ENCODE assay signal across 23 cellular contexts in genomic region chr2:63340443-63340842, GRCh38.
DNase-seq lines count a peak whose midpoint lies in the region; ATAC-seq, FAIRE-seq and TF ChIP-seq lines count a peak whose summit lies in the region.
"Had no signal": no experiment of that assay in that cellular context is flagged by ENCODE, and none has a peak within 500 bp of the region (broad histone marks: within the 10 kb centered on the region; RNA-seq: fewer than 3 reads in every experiment).

No MANE protein-coding gene starts in this region.

- H3K36me3 ChIP-seq in K562 (ENCODE audit: control insufficient read depth, insufficient read depth, low read length) (no peaks in the 10 kb centered on the region), keratinocyte (ENCODE audit: control insufficient read depth in 2 of 2, extremely low read depth in 1 of 2, insufficient read depth in 2 of 2, low read length in 2 of 2) (no peaks in the 10 kb centered on the region)
- H3K36me3 ChIP-seq: BE2C, BLaER1 had no signal

- no peak overlapping the region for H2AFZ ChIP-seq in K562 (ENCODE audit: low read depth, low read length)
- no peak overlapping the region for H2AFZ ChIP-seq in keratinocyte (ENCODE audit: control insufficient read depth, low read length)

- peaks cover 15% of the 10 kb centered on the region for H3K4me1 Mint-ChIP-seq in WTC11
- H3K4me1 Mint-ChIP-seq: CD14-positive monocyte; CD4-positive, alpha-beta memory T cell; CD4-positive, CD25-positive, alpha-beta regulatory T cell; CD8-positive, alpha-beta memory T cell had no signal

- no peaks in the 10 kb centered on the region for H4K20me1 ChIP-seq in K562 (replicated peaks; ENCODE audit: control insufficient read depth, insufficient read depth, low read length)
- no peaks in the 10 kb centered on the region for H4K20me1 ChIP-seq in keratinocyte (ENCODE audit: control insufficient read depth, extremely low read depth, insufficient read depth, low read length)
- H4K20me1 ChIP-seq: BLaER1 had no signal

- ATAC-seq in A549, result no peak
- ATAC-seq in K562, result no peak
- ATAC-seq in GM21381 (IDR thresholded peaks at IDR 0.05; ENCODE audit: unreplicated experiment), result no peak
- ATAC-seq in WTC11, result no peak
- no peak for ATAC-seq in HG03432 (IDR thresholded peaks at IDR 0.05; ENCODE audit: unreplicated experiment)

- no peaks in the 10 kb centered on the region for H3K79me2 ChIP-seq in K562 (ENCODE audit: control insufficient read depth, insufficient read depth, low read length)
- H3K79me2 ChIP-seq in keratinocyte (ENCODE audit: control insufficient read depth, insufficient read depth, low read length), result no peaks in the 10 kb centered on the region

- H3K27me3 Mint-ChIP-seq in WTC11 (ENCODE audit: low read depth), result no peaks in the 10 kb centered on the region; the same call in 1 of the 2 replicates
- H3K27me3 Mint-ChIP-seq: CD4-positive, alpha-beta memory T cell; CD4-positive, CD25-positive, alpha-beta regulatory T cell; CD8-positive, alpha-beta memory T cell had no signal

- intact Hi-C loops in K562 (cut with micrococcal nuclease), result no loop called here

- H3K27me3 ChIP-seq in K562 (ENCODE audit: control insufficient read depth in 2 of 2, insufficient read depth in 2 of 2, low read length in 2 of 2) (no peaks in the 10 kb centered on the region), keratinocyte (ENCODE audit: control insufficient read depth, extremely low read depth, insufficient read depth, low read length) (no peaks in the 10 kb centered on the region)
- H3K27me3 ChIP-seq: BE2C, BLaER1 had no signal

- CTCF ChIA-PET in A549 (lab: Yijun Ruan, JAX), result no interaction called here
- CTCF ChIA-PET in K562 (lab: Yijun Ruan, JAX; ENCODE audit: low intra/inter-chr PET ratio), result no interaction called here
- CTCF ChIA-PET in WTC11 (lab: Charles Lee), result no interaction called here

- H3K9me3 ChIP-seq in A549 (peaks cover 18% of the 10 kb centered on the region), K562 (replicated peaks; ENCODE audit: control insufficient read depth, insufficient read depth, low read depth, low read length) (no peaks in the 10 kb centered on the region), keratinocyte (ENCODE audit: control insufficient read depth, low read depth, low read length) (no peaks in the 10 kb centered on the region)
- H3K9me3 ChIP-seq: BE2C had no signal

- FAIRE-seq in A549 (lab: Jason Lieb, UNC) (no peak), K562 (lab: Jason Lieb, UNC) (peak; percentile 11), keratinocyte (lab: Jason Lieb, UNC) (peak; percentile 20)
- FAIRE-seq: A204.1, D721Med, G401.6, GM12892, GM18507 had no signal

- H3K4me3 ChIP-seq in A549 (no peak overlapping the region), K562 (no peak overlapping the region), keratinocyte (ENCODE audit: control insufficient read depth in 2 of 3, extremely low read depth in 1 of 3, insufficient read depth in 2 of 3, low read depth in 1 of 3, low read length in 3 of 3) (no peak overlapping the region)
- H3K4me3 ChIP-seq: BLaER1 had no signal

- BruUV-seq in K562 (replicated peaks; lab: Mats Ljungman, UMichigan), result no TSS peak

- POLR2A ChIA-PET in A549 (lab: Yijun Ruan, JAX) (no interaction called here), K562 (lab: Yijun Ruan, JAX) (no interaction called here), WTC11 (lab: Charles Lee) (no interaction called here)

- H3K9ac ChIP-seq in K562 (ENCODE audit: insufficient read depth in 1 of 2, low read depth in 2 of 2, low read length in 2 of 2), result no peak overlapping the region
- H3K9ac ChIP-seq in keratinocyte (ENCODE audit: control insufficient read depth, extremely low read depth, insufficient read depth, low read length), result no peak overlapping the region
- H3K9ac ChIP-seq: BLaER1 had no signal

- peaks cover 34% of the 10 kb centered on the region for H3K9me3 Mint-ChIP-seq in WTC11

- dilution Hi-C loops in keratinocyte (cut with MboI; ENCODE audit: extremely low pct_ligation_motif_present, low sequenced_read_pairs), result no loop called here

- TF ChIP-seq EP300 in A549 (IDR thresholded peaks at IDR 0.05) (no peak), K562 (IDR thresholded peaks at IDR 0.05; ENCODE audit: low read length) (no peak)

- H3K9me1 ChIP-seq in K562 (ENCODE audit: control insufficient read depth, insufficient read depth, low read length) (no peaks in the 10 kb centered on the region), keratinocyte (ENCODE audit: control insufficient read depth, extremely low read depth, insufficient read depth, low read length) (no peaks in the 10 kb centered on the region)

- TF ChIP-seq POLR2A in A549 (IDR thresholded peaks at IDR 0.05; ENCODE audit: low read length) (no peak), K562 (conservative IDR thresholded peaks at IDR 0.05) (no peak)

- DNase-seq in A549 (ENCODE audit: low read depth in 1 of 2, low spot score in 1 of 2) (no peak), AG08395 (ENCODE audit: low spot score) (peak; percentile 2), K562 (ENCODE audit: extremely low read depth in 1 of 4, low spot score in 3 of 4) (no peak), keratinocyte (ENCODE audit: low read depth, low spot score) (no peak), WTC11 (ENCODE audit: low spot score) (no peak)
- DNase-seq: 8988T; BE2C; C1 segment of cervical spinal cord; CD4-positive, alpha-beta memory T cell; CD4-positive, CD25-positive, alpha-beta regulatory T cell; CD8-positive, alpha-beta memory T cell; COR-L47; DMS79 treated with DMSO at 0.1 percent for 48 hours; GF-D8 had no signal

- H3K36me3 Mint-ChIP-seq in WTC11, result peaks cover 18% of the 10 kb centered on the region
- H3K36me3 Mint-ChIP-seq: CD14-positive monocyte had no signal

- H3K4me2 ChIP-seq in A549 (no peak overlapping the region), K562 (ENCODE audit: insufficient read depth, low read length) (no peak overlapping the region), keratinocyte (ENCODE audit: control insufficient read depth, extremely low read depth, insufficient read depth, low read depth, low read length) (no peak overlapping the region)
- H3K4me2 ChIP-seq: BLaER1 had no signal

- H3K4me3 Mint-ChIP-seq in WTC11, result no peak overlapping the region
- H3K4me3 Mint-ChIP-seq: CD14-positive monocyte; CD4-positive, alpha-beta memory T cell; CD4-positive, CD25-positive, alpha-beta regulatory T cell; CD8-positive, alpha-beta memory T cell had no signal

- in situ Hi-C loops in K562 (cut with MboI), result no loop called here

- 8% methylated on average over 1 of the region's 1 CpG for WGBS in A549 (ENCODE audit: missing lambda C conversion rate)
- WGBS in K562 (ENCODE audit: insufficient coverage, low coverage, missing lambda C conversion rate), result 0% methylated on average over 1 of the region's 1 CpG

- no peak overlapping the region for H3K27ac Mint-ChIP-seq in WTC11
- H3K27ac Mint-ChIP-seq: CD14-positive monocyte; CD4-positive, alpha-beta memory T cell; CD4-positive, CD25-positive, alpha-beta regulatory T cell; CD8-positive, alpha-beta memory T cell had no signal

- H3K27ac ChIP-seq in A549, result no peak overlapping the region
- no peak overlapping the region for H3K27ac ChIP-seq in K562 (ENCODE audit: extremely low read depth, low read depth, low read length)
- H3K27ac ChIP-seq in keratinocyte (ENCODE audit: control insufficient read depth, insufficient read depth, low read length), result no peak overlapping the region
- H3K27ac ChIP-seq: BLaER1 had no signal

- no peak for TF ChIP-seq RAD21 in A549 (conservative IDR thresholded peaks at IDR 0.05 in 1 of 2, IDR thresholded peaks at IDR 0.05 in 1 of 2)
- TF ChIP-seq RAD21 in K562 (CRISPR knock-in tag; conservative IDR thresholded peaks at IDR 0.05 in 1 of 2, IDR thresholded peaks at IDR 0.05 in 1 of 2), result no peak

- H3K4me1 ChIP-seq in A549, result no peaks in the 10 kb centered on the region
- H3K4me1 ChIP-seq in K562 (replicated peaks in 1 of 2; ENCODE audit: control insufficient read depth in 2 of 2, insufficient read depth in 2 of 2, low read length in 2 of 2), result no peaks in the 10 kb centered on the region
- H3K4me1 ChIP-seq in keratinocyte (ENCODE audit: control insufficient read depth, extremely low read depth, insufficient read depth, low read length), result no peaks in the 10 kb centered on the region
- H3K4me1 ChIP-seq: BE2C, BLaER1 had no signal

- TF ChIP-seq CTCF in A549 (IDR thresholded peaks at IDR 0.05), result no peak
- TF ChIP-seq CTCF in K562 (IDR thresholded peaks at IDR 0.05 in 2 of 3, conservative IDR thresholded peaks at IDR 0.05 in 1 of 3; ENCODE audit: insufficient read depth in 2 of 3, low read depth in 1 of 3, low read length in 3 of 3), result no peak
- TF ChIP-seq CTCF in keratinocyte (optimal IDR thresholded peaks at IDR 0.05 in 1 of 3, IDR thresholded peaks at IDR 0.05 in 1 of 3, conservative IDR thresholded peaks at IDR 0.05 in 1 of 3; ENCODE audit: extremely low read depth in 1 of 3, insufficient read depth in 2 of 3, low read length in 3 of 3), result no peak
- no peak for TF ChIP-seq CTCF in WTC11 (IDR thresholded peaks at IDR 0.05)

TF ChIP-seq in A549, 52 proteins besides CTCF, POLR2A, EP300 and RAD21:
- 0 out of 2 replicates have a peak, but pooled peaks have one; percentile 23 for TF ChIP-seq RFX5 (IDR thresholded peaks at IDR 0.05)
- no peak for TF ChIP-seq HEYL (CRISPR knock-in tag; IDR thresholded peaks at IDR 0.05)
- TF ChIP-seq HOXB5 (CRISPR knock-in tag; IDR thresholded peaks at IDR 0.05), result no peak

TF ChIP-seq in K562, 482 proteins besides CTCF, POLR2A, EP300 and RAD21:
- TF ChIP-seq NCOA1 (IDR thresholded peaks at IDR 0.05; ENCODE audit: low read depth) (no peak), MBD2 (IDR thresholded peaks at IDR 0.05; ENCODE audit: borderline replicate concordance, low read depth) (no peak), CBX3 (IDR thresholded peaks at IDR 0.05; ENCODE audit: borderline replicate concordance in 1 of 2, low read length in 2 of 2) (no peak), ZNF165 (CRISPR knock-in tag; IDR thresholded peaks at IDR 0.05; ENCODE audit: borderline replicate concordance) (no peak)

TF ChIP-seq in WTC11, 78 proteins besides CTCF, POLR2A, EP300 and RAD21 (continues in another document):
- TF ChIP-seq KAT7 (CRISPR knock-in tag; IDR thresholded peaks at IDR 0.05; ENCODE audit: borderline replicate concordance), result no peak
- TF ChIP-seq ZNF423 (CRISPR knock-in tag; IDR thresholded peaks at IDR 0.05), result no peak
- TF ChIP-seq ESRRA (CRISPR knock-in tag; IDR thresholded peaks at IDR 0.05; ENCODE audit: borderline replicate concordance), result no peak
